Comparison of ENCODE assay signal across 15 cellular contexts in genomic region chr4:151460434-151460833, GRCh38. TPM values are rescaled to one million over a fixed set of nuclear protein-coding genes. Genes with fewer than 3 reads are reported as not detected.
DNase-seq lines count a peak whose midpoint lies in the region; ATAC-seq and TF ChIP-seq lines count a peak whose summit lies in the region.
"Had no signal": no experiment of that assay in that cellular context is flagged by ENCODE, and none has a peak within 500 bp of the region (broad histone marks: within the 10 kb centered on the region; RNA-seq: fewer than 3 reads in every experiment).

No MANE protein-coding gene starts in this region.

- H3K27me3 Mint-ChIP-seq in Caco-2 (ENCODE audit: insufficient read depth, unreplicated experiment): no peaks in the 10 kb centered on the region
- no peaks in the 10 kb centered on the region for H3K27me3 Mint-ChIP-seq in mesothelial cell of epicardium (ENCODE audit: low read depth)

- H3K27me3 ChIP-seq in A673 (replicated peaks; ENCODE audit: insufficient read depth, low read depth, low read length, poor library complexity): peaks cover 2% of the 10 kb centered on the region
- no peaks in the 10 kb centered on the region for H3K27me3 ChIP-seq in Caco-2 (replicated peaks; ENCODE audit: control insufficient read depth, insufficient read depth, low read length)
- H3K27me3 ChIP-seq: MG63 had no signal

- H3K36me3 ChIP-seq in A673 (ENCODE audit: insufficient read depth, low read length, poor library complexity, severe bottlenecking) (no peaks in the 10 kb centered on the region), Caco-2 (ENCODE audit: control insufficient read depth, insufficient read depth, low read length) (no peaks in the 10 kb centered on the region)
- H3K36me3 ChIP-seq: MG63 had no signal

- intact Hi-C loops in A673 (cut with micrococcal nuclease; ENCODE audit: unreplicated experiment): no loop called here
- intact Hi-C loops in Caco-2 (cut with micrococcal nuclease; ENCODE audit: unreplicated experiment): no loop called here

- CTCF ChIA-PET in A673 (lab: Charles Lee) (no interaction called here), Caco-2 (lab: Charles Lee) (no interaction called here)

- H3K9me3 ChIP-seq in A673 (ENCODE audit: low read depth, low read length, poor library complexity, severe bottlenecking) (no peaks in the 10 kb centered on the region), Caco-2 (no peaks in the 10 kb centered on the region)
- H3K9me3 ChIP-seq: MG63 had no signal

- H3K9me3 Mint-ChIP-seq in Caco-2 (ENCODE audit: unreplicated experiment) (no peaks in the 10 kb centered on the region), mesothelial cell of epicardium (peaks cover 5% of the 10 kb centered on the region)

- DNase-seq in A673 (ENCODE audit: low spot score) (peak; percentile 4), Caco-2 (no peak), NCI-H82 treated with DMSO at 0.1 percent for 48 hours (lab: John Stamatoyannopoulos, UW; ENCODE audit: unreplicated experiment) (peak; percentile 14), mesothelial cell of epicardium (ENCODE audit: low spot score in 2 of 2, unreplicated experiment in 2 of 2) (no peak), iPS-NIHi7 (ENCODE audit: extremely low spot score) (no peak)
- DNase-seq: CD4-positive, alpha-beta memory T cell; GF-D8; MG63; NCI-H1092 treated with DMSO at 0.1 percent for 48 hours; NCI-H187; SHP77 treated with DMSO at 0.1 percent for 48 hours; T-helper 2 cell had no signal

- TF ChIP-seq CTCF in A673 (conservative IDR thresholded peaks at IDR 0.05; ENCODE audit: low read depth, low read length) (no peak), Caco-2 (IDR thresholded peaks at IDR 0.05; ENCODE audit: insufficient read depth in 1 of 2, low read depth in 1 of 2, low read length in 1 of 2, severe bottlenecking in 1 of 2, unreplicated experiment in 1 of 2) (no peak), mesothelial cell of epicardium (IDR thresholded peaks at IDR 0.05; ENCODE audit: unreplicated experiment) (no peak)

- H3K4me3 Mint-ChIP-seq in Caco-2 (ENCODE audit: unreplicated experiment) (no peak overlapping the region), mesothelial cell of epicardium (no peak overlapping the region)
- H3K4me3 Mint-ChIP-seq: CD4-positive, alpha-beta memory T cell had no signal

- POLR2A ChIA-PET in A673 (lab: Charles Lee; ENCODE audit: low non-redundant PET) (no interaction called here), Caco-2 (lab: Charles Lee) (no interaction called here)

- H3K36me3 Mint-ChIP-seq in Caco-2 (ENCODE audit: insufficient read depth, unreplicated experiment): no peaks in the 10 kb centered on the region
- no peaks in the 10 kb centered on the region for H3K36me3 Mint-ChIP-seq in mesothelial cell of epicardium
- H3K36me3 Mint-ChIP-seq: CD4-positive, alpha-beta memory T cell had no signal

- H3K4me1 ChIP-seq in A673 (ENCODE audit: insufficient read depth, low read length, poor library complexity, severe bottlenecking) (no peaks in the 10 kb centered on the region), Caco-2 (peaks cover 23% of the 10 kb centered on the region)

- no peak for ATAC-seq in activated CD4-positive, CD25-positive, alpha-beta regulatory T cell treated with anti-CD3 and anti-CD28 coated beads, Interleukin-2, amount 50 U/mL, for 24 hours
- no peak for ATAC-seq in GM19023 (IDR thresholded peaks at IDR 0.05; ENCODE audit: unreplicated experiment)

- H3K4me3 ChIP-seq in A673 (ENCODE audit: low read depth, low read length, poor library complexity, severe bottlenecking) (no peak overlapping the region), Caco-2 (ENCODE audit: low read depth, low read length) (no peak overlapping the region)
- H3K4me3 ChIP-seq: MG63 had no signal

- H3K27ac Mint-ChIP-seq in Caco-2 (ENCODE audit: unreplicated experiment): peak overlapping the region; percentile 56
- H3K27ac Mint-ChIP-seq in mesothelial cell of epicardium: peak overlapping the region; percentile 47
- H3K27ac Mint-ChIP-seq: CD4-positive, alpha-beta memory T cell had no signal

- H3K27ac ChIP-seq in A673 (ENCODE audit: low read depth, low read length, poor library complexity, severe bottlenecking): no peak overlapping the region

- BruUV-seq in A673 (replicated peaks; lab: Mats Ljungman, UMichigan) (no TSS peak), Caco-2 (replicated peaks; lab: Mats Ljungman, UMichigan) (no TSS peak)

- H3K4me1 Mint-ChIP-seq in Caco-2 (ENCODE audit: low read depth, unreplicated experiment) (peaks cover 27% of the 10 kb centered on the region), mesothelial cell of epicardium (peaks cover 54% of the 10 kb centered on the region)
- H3K4me1 Mint-ChIP-seq: CD4-positive, alpha-beta memory T cell had no signal

RNA-seq across cellular contexts. Expression of gene FHIP1A, which starts 51.5 kb away (rescaled TPM):
- total RNA-seq in A673 (2021) (0.13 and 0.31 TPM in 2 replicates), Caco-2 (2022) (18.9 and 22.3 TPM in 2 replicates), mesothelial cell of epicardium (13.9 to 16.8 TPM (median 14.0 TPM) in 3 replicates)
- total RNA-seq: OCI-LY7 had no signal

Comparison
In these comparisons a context has a peak if more than half of its experiments do, and no peak if none do; other contexts are left out.
1. DNase-seq: peak in A673 (single experiment) and NCI-H82 treated with DMSO at 0.1 percent for 48 hours (single experiment); none in Caco-2 (0 of 2), mesothelial cell of epicardium (0 of 2) and iPS-NIHi7 (single experiment).
2. RNA of gene FHIP1A, which starts 51.5 kb away (total RNA-seq): 18.9 to 22.3 TPM in Caco-2 and 13.9 to 16.8 TPM in mesothelial cell of epicardium; 0.13 to 0.31 TPM in A673; every median in the first group is over 10 times any median in the second.